Comparison of ENCODE assay signal across 8 cellular contexts in the genomic region with DNA sequence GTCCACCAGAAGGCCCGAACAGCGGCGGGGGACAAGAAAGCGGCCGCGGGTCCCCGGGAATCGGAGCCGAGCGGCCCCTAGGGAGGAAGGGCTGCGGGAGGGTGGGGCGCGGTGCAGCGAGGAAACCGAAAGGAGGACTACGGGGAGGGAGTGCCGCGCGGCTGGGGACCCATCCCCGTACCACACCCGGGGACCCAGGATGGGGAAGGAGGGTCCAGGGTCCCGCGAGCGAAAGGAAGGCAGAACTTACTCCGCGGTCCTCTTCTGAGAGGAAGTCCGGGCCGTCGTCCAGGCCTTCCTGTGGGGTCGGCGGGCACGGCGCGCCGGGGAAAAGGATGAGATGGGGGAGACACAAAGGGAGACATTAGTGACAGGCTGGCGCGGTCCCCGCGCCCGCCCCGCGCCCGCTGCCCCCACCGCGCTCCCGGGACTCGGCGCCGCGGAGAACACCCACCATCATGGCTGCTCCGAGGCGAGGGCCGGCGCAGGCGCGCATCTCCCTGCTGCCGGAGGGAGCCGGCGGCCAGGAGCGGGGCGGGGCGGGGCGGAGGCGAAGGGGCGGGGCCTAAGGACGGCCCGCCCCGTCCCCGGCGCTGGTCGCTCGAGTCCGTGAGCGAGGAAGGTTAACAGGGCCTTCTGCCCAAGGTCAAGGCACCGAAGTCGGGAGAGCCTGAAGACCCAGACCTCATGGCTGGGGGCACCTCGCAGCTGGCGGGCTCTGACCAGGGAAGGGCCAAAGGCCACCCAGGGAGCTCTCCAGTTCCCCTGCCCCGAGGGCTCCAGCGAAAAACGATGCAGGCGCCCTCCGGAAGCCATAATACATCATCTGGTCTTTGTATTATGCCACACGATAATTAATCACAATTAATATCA. TPM values are rescaled to one million over a fixed set of nuclear protein-coding genes. Genes with fewer than 3 reads are reported as not detected.
DNase-seq lines count a peak whose midpoint lies in the region; ATAC-seq and TF ChIP-seq lines count a peak whose summit lies in the region.

A gene (minus strand): TSS at position 492 of the 873 bp plus-strand sequence. CDS start 32 bp downstream, at position 460.

- H4K8ac ChIP-seq in IMR-90 (ENCODE audit: low read depth in 2 of 2, low read length in 2 of 2): peak within 1 kb of the TSS; percentile 84 to 98

- CTCF ChIA-PET in IMR-90 (lab: Yijun Ruan, JAX): no interaction called here

- H3K14ac ChIP-seq in IMR-90 (replicated peaks; ENCODE audit: low read depth, low read length): peak within 1 kb of the TSS; percentile 96

- no peak within 1 kb of the TSS; the same call in 2 of the 3 replicates for H2BK15ac ChIP-seq in IMR-90 (ENCODE audit: low read depth, low read length)

- TF ChIP-seq CTCF in IMR-90 (conservative IDR thresholded peaks at IDR 0.05; ENCODE audit: low read depth, low read length) (no peak), RWPE2 (IDR thresholded peaks at IDR 0.05; ENCODE audit: poor library complexity, severe bottlenecking) (no peak), nephron progenitor cell (IDR thresholded peaks at IDR 0.05) (no peak)

- peak within 1 kb of the TSS; percentile 95 for H3K4me3 Mint-ChIP-seq in nephron progenitor cell
- peak within 1 kb of the TSS; percentile 89 to 96 for H3K4me3 Mint-ChIP-seq in stimulated activated naive CD8-positive, alpha-beta T cell treated with anti-CD3 and anti-CD28 coated beads, Interleukin-15, amount 100 ng/mL, for 72 hours

- peak within 1 kb of the TSS; percentile 34 for H3K27ac Mint-ChIP-seq in nephron progenitor cell
- peak within 1 kb of the TSS; percentile 92 to 98 for H3K27ac Mint-ChIP-seq in stimulated activated naive CD8-positive, alpha-beta T cell treated with anti-CD3 and anti-CD28 coated beads, Interleukin-15, amount 100 ng/mL, for 72 hours

- BruUV-seq in IMR-90 (replicated peaks; lab: Mats Ljungman, UMichigan): no TSS peak

- H2AK9ac ChIP-seq in IMR-90 (replicated peaks; ENCODE audit: low read depth, low read length, poor library complexity): peak within 1 kb of the TSS; percentile 98

- no peaks in the 10 kb centered on the region for H3K27me3 ChIP-seq in IMR-90 (ENCODE audit: control insufficient read depth, insufficient read depth, low read length)
- no peaks in the 10 kb centered on the region for H3K27me3 ChIP-seq in RWPE2 (ENCODE audit: insufficient read depth, poor library complexity, severe bottlenecking)

- DNase-seq in DMS79 treated with DMSO at 0.1 percent for 48 hours (lab: John Stamatoyannopoulos, UW) (peak; percentile 92), IMR-90 (peak; percentile 70), RWPE2 (ENCODE audit: low spot score) (peak; percentile 84), fibroblast of the conjunctiva (ENCODE audit: low read depth) (peak; percentile 47), nephron progenitor cell (peak; percentile 86)
- peak; percentile 94 for DNase-seq in activated effector memory CD4-positive, alpha-beta T cell treated with anti-CD3 and anti-CD28 coated beads, Interleukin-2, amount 50 U/mL, for 16 hours
- DNase-seq in stimulated activated naive CD8-positive, alpha-beta T cell treated with anti-CD3 and anti-CD28 coated beads, Interleukin-15, amount 100 ng/mL, for 72 hours: peak; percentile 78 to 83

- H3K18ac ChIP-seq in IMR-90 (ENCODE audit: low read depth, low read length): peak within 1 kb of the TSS; percentile 72; the same call in 1 of the 2 replicates

- peak within 1 kb of the TSS; percentile 85 for H2BK5ac ChIP-seq in IMR-90 (ENCODE audit: low read depth, low read length, poor library complexity, severe bottlenecking)

- peak within 1 kb of the TSS; percentile 87; the same call in 1 of the 2 replicates for H4K91ac ChIP-seq in IMR-90 (ENCODE audit: insufficient read depth, low read depth, low read length)

- peak within 1 kb of the TSS; percentile 76 for H2BK120ac ChIP-seq in IMR-90 (ENCODE audit: low read depth, low read length)

- H3K9me3 ChIP-seq in IMR-90 (ENCODE audit: control insufficient read depth, insufficient read depth, low read length) (no peaks in the 10 kb centered on the region), RWPE2 (ENCODE audit: severe bottlenecking) (no peaks in the 10 kb centered on the region)

- peak within 1 kb of the TSS; percentile 97 for H3K4me2 ChIP-seq in IMR-90 (ENCODE audit: low read depth, low read length)

- WGBS in IMR-90 (ENCODE audit: extremely low coverage in 2 of 2, insufficient read length in 1 of 2), 2 experiments: 1% methylated on average over 35 of the region's 84 CpGs; no CpG with 5 or more reads in 1 of the 2 experiments

- H3K36me3 Mint-ChIP-seq in nephron progenitor cell (ENCODE audit: low read depth): peaks cover 26% of the 10 kb centered on the region

- peak; percentile 65 for TF ChIP-seq POLR2A in IMR-90 (IDR thresholded peaks at IDR 0.05; ENCODE audit: low read depth, low read length)

- H3K4me3 ChIP-seq in IMR-90 (ENCODE audit: insufficient read depth, low read depth, low read length) (peak within 1 kb of the TSS; percentile 92), RWPE2 (ENCODE audit: severe bottlenecking) (peak within 1 kb of the TSS; percentile 80)

- in situ Hi-C loops in IMR-90 (cut with MboI; ENCODE audit: low sequenced_read_pairs): no loop called here

- H3K4ac ChIP-seq in IMR-90 (ENCODE audit: low read depth, low read length): peak within 1 kb of the TSS; percentile 94

- no peak for TF ChIP-seq RAD21 in IMR-90 (IDR thresholded peaks at IDR 0.05; ENCODE audit: low read length)

- POLR2A ChIA-PET in IMR-90 (lab: Charles Lee; ENCODE audit: unreplicated experiment): interaction anchor here (0.6 kb wide), 1 partner anchor 189 kb away, joined by 3 read pairs; no protein-coding TSS in a partner anchor

- H3K79me1 ChIP-seq in IMR-90 (ENCODE audit: low read depth in 1 of 2, low read length in 2 of 2): peaks cover 10 to 38% of the 10 kb centered on the region in 2 experiments

- H3K4me1 ChIP-seq in IMR-90 (ENCODE audit: control insufficient read depth, insufficient read depth, low read length) (no peaks in the 10 kb centered on the region), RWPE2 (ENCODE audit: insufficient read depth, poor library complexity, severe bottlenecking) (peaks cover 16% of the 10 kb centered on the region)

- H3K4me1 Mint-ChIP-seq in nephron progenitor cell: peaks cover 13% of the 10 kb centered on the region
- peaks cover 6% of the 10 kb centered on the region for H3K4me1 Mint-ChIP-seq in stimulated activated naive CD8-positive, alpha-beta T cell treated with anti-CD3 and anti-CD28 coated beads, Interleukin-15, amount 100 ng/mL, for 72 hours

- no peak within 1 kb of the TSS for H2BK20ac ChIP-seq in IMR-90 (ENCODE audit: low read depth, low read length)

- H3K9ac ChIP-seq in IMR-90 (ENCODE audit: low read depth, low read length): peak within 1 kb of the TSS; percentile 97

- H4K20me1 ChIP-seq in IMR-90 (ENCODE audit: insufficient read depth, low read length): peaks cover 8% of the 10 kb centered on the region; the same call in 1 of the 2 replicates

- H3K23ac ChIP-seq in IMR-90 (ENCODE audit: low read depth, low read length): peak within 1 kb of the TSS; percentile 94

- H2AK5ac ChIP-seq in IMR-90 (ENCODE audit: low read depth, low read length): peak within 1 kb of the TSS; percentile 91

- H3K9me1 ChIP-seq in IMR-90 (ENCODE audit: insufficient read depth, low read length): 0 out of 2 replicates have a peak, but pooled peaks cover 3% of the 10 kb centered on the region

- H2AFZ ChIP-seq in IMR-90 (replicated peaks; ENCODE audit: low read length, poor library complexity): peak within 1 kb of the TSS; percentile 98

- dilution Hi-C loops in IMR-90 (cut with HindIII; ENCODE audit: low sequenced_read_pairs, unreplicated experiment): no loop called here

- H3K27me3 Mint-ChIP-seq in nephron progenitor cell (ENCODE audit: low read depth, poor library complexity): peaks cover 8% of the 10 kb centered on the region
- no peaks in the 10 kb centered on the region for H3K27me3 Mint-ChIP-seq in stimulated activated naive CD8-positive, alpha-beta T cell treated with anti-CD3 and anti-CD28 coated beads, Interleukin-15, amount 100 ng/mL, for 72 hours

- ATAC-seq in GM21528 (IDR thresholded peaks at IDR 0.05; ENCODE audit: low FRiP score, unreplicated experiment): peak; percentile 92
- peak; percentile 99 for ATAC-seq in IMR-90 (ENCODE audit: low read depth)
- peak; percentile 96 for ATAC-seq in RWPE2 (ENCODE audit: low read depth)
- ATAC-seq in stimulated activated naive CD8-positive, alpha-beta T cell treated with anti-CD3 and anti-CD28 coated beads, Interleukin-15, amount 100 ng/mL, for 72 hours: peak; percentile 96

- H3K27ac ChIP-seq in IMR-90 (ENCODE audit: insufficient read depth, low read length): peak within 1 kb of the TSS; percentile 94
- peak within 1 kb of the TSS; percentile 63 for H3K27ac ChIP-seq in RWPE2 (ENCODE audit: poor library complexity, severe bottlenecking)

- intact Hi-C loops in IMR-90 (cut with micrococcal nuclease): no loop called here

- peaks cover 4% of the 10 kb centered on the region for H3K36me3 ChIP-seq in IMR-90 (ENCODE audit: control insufficient read depth, insufficient read depth, low read length)
- peaks cover 41% of the 10 kb centered on the region for H3K36me3 ChIP-seq in RWPE2 (ENCODE audit: low read depth)

- H3K9me3 Mint-ChIP-seq in nephron progenitor cell: peaks cover 15% of the 10 kb centered on the region
- H3K9me3 Mint-ChIP-seq in stimulated activated naive CD8-positive, alpha-beta T cell treated with anti-CD3 and anti-CD28 coated beads, Interleukin-15, amount 100 ng/mL, for 72 hours: peaks cover 0 to 5% of the 10 kb centered on the region in 2 donors

- H3K56ac ChIP-seq in IMR-90 (ENCODE audit: extremely low read depth, insufficient read depth, low read length): peak within 1 kb of the TSS; percentile 84

- H4K5ac ChIP-seq in IMR-90 (ENCODE audit: low read depth, low read length): peak within 1 kb of the TSS; percentile 86

TF ChIP-seq in IMR-90, 13 proteins besides CTCF, POLR2A, EP300 and RAD21 (continues in another document):
- TF ChIP-seq RFX5 (IDR thresholded peaks at IDR 0.05; ENCODE audit: low read depth, low read length) (no peak), FOS (IDR thresholded peaks at IDR 0.05; ENCODE audit: low read depth, low read length) (no peak), CEBPB (IDR thresholded peaks at IDR 0.05; ENCODE audit: low read depth, low read length) (no peak), RCOR1 (IDR thresholded peaks at IDR 0.05; ENCODE audit: insufficient replicate concordance, low read length) (no peak), NFE2L2 (IDR thresholded peaks at IDR 0.05; ENCODE audit: low read depth, low read length) (no peak)
- TF ChIP-seq, protein P1, sequence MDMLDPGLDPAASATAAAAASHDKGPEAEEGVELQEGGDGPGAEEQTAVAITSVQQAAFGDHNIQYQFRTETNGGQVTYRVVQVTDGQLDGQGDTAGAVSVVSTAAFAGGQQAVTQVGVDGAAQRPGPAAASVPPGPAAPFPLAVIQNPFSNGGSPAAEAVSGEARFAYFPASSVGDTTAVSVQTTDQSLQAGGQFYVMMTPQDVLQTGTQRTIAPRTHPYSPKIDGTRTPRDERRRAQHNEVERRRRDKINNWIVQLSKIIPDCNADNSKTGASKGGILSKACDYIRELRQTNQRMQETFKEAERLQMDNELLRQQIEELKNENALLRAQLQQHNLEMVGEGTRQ (IDR thresholded peaks at IDR 0.05; ENCODE audit: low read depth, low read length): no peak

RNA-seq across cellular contexts. Expression of the gene that starts here (rescaled TPM):
- 116 and 166 TPM in 2 replicates for total RNA-seq in IMR-90 (2012; rRNA removed)
- polyA plus RNA-seq in IMR-90 (2012; rRNA removed): 67.8 and 127 TPM in 2 replicates
- 21.2 and 26.8 TPM in 2 replicates for polyA plus RNA-seq in IMR-90 (2012; cell fraction: cytosol; rRNA removed)
- 12.0 and 87.6 TPM in 2 replicates for polyA plus RNA-seq in IMR-90 (2012; cell fraction: nucleus; rRNA removed; ENCODE audit: low replicate concordance)

Comparison
In these comparisons a context has a peak if more than half of its experiments do, and no peak if none do; other contexts are left out.
1. Peak in every context shown above with its lines: DNase-seq, ATAC-seq, H3K4me3 ChIP-seq and H3K27ac ChIP-seq.